Comparison of ENCODE assay signal across 8 cellular contexts in the genomic region with DNA sequence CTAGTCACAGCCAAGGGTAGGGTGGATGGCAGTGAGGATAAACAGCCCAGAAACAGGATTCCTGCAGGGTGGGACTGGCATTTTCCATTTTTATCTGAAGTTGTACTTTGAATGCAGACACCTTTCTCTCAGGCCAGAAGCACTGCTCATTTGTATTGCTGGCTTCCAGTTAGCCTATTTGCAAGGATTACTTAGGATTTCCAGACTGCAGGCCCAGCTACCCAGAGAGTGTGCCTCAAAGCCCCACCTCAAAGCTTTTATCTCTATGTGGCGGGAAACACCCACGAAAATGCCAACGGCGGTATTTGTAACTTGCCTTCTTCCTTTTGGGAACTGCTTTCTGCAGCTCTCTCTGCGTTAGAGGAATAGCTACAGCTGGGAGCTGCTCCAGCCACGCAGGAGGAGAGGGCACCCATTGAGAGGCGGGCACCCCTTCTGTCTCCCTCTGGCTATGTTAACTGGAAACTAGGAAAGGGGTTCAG.
A peak's percentile ranks its signal among the peaks of the same experiment; 100 is the strongest.
DNase-seq lines count a peak whose midpoint lies in the region; ATAC-seq, FAIRE-seq and TF ChIP-seq lines count a peak whose summit lies in the region.

No MANE protein-coding gene starts in this region.

- peak overlapping the region; percentile 56 to 67 for H3K4me2 ChIP-seq in H1 (ENCODE audit: insufficient read depth in 1 of 2, low read depth in 2 of 2, low read length in 2 of 2)

- H3K27ac ChIP-seq in H1 (ENCODE audit: low read depth, low read length) (peak overlapping the region; percentile 9; the same call in 1 of the 2 replicates), muscle layer of colon (ENCODE audit: low read depth, low read length) (peak overlapping the region; percentile 99)

- peak overlapping the region; percentile 42; the same call in 1 of the 2 replicates for H2AK5ac ChIP-seq in H1 (ENCODE audit: low read depth, low read length)

- peak overlapping the region in 3 of 4 experiments; percentile 13 to 53 (median 23); a peak in 4 of 8 replicates for H3K4me3 ChIP-seq in H1 (ENCODE audit: extremely low read depth in 1 of 4, insufficient read depth in 2 of 4, low read depth in 3 of 4, low read length in 4 of 4)
- H3K4me3 ChIP-seq in muscle layer of colon (ENCODE audit: low read depth in 1 of 2, low read length in 2 of 2), result peak overlapping the region; percentile 65 to 96

- no peak overlapping the region for H3K14ac ChIP-seq in H1 (ENCODE audit: insufficient read length)

- no peak overlapping the region for H4K5ac ChIP-seq in H1 (ENCODE audit: insufficient read length, low read depth, low read length)

- H3K4me1 ChIP-seq in H1 (replicated peaks in 1 of 4; ENCODE audit: control insufficient read depth in 3 of 4, insufficient read depth in 4 of 4, low read length in 3 of 4) (peaks cover 15 to 38% (median 27%) of the 10 kb centered on the region in 4 experiments), muscle layer of colon (ENCODE audit: insufficient read depth, low read length) (peaks cover 47% of the 10 kb centered on the region)

- H3K18ac ChIP-seq in H1 (ENCODE audit: extremely low read depth, low read length), result peak overlapping the region; percentile 62

- peaks cover 0 to 9% of the 10 kb centered on the region in 2 experiments; a peak in 2 of 4 replicates for H3K79me2 ChIP-seq in H1 (ENCODE audit: control insufficient read depth in 1 of 2, insufficient read depth in 2 of 2, low read length in 2 of 2)

- peak overlapping the region; percentile 82 for H2BK5ac ChIP-seq in H1 (ENCODE audit: low read depth, low read length)

- H3K27me3 ChIP-seq in H1 (replicated peaks in 1 of 4; ENCODE audit: control insufficient read depth in 3 of 4, extremely low read depth in 1 of 4, insufficient read depth in 3 of 4, low read length in 3 of 4), result peaks cover 0 to 15% (median 8%) of the 10 kb centered on the region in 4 experiments; a peak in 6 of 7 replicates
- no peaks in the 10 kb centered on the region for H3K27me3 ChIP-seq in muscle layer of colon (ENCODE audit: control insufficient read depth in 1 of 2, insufficient read depth in 2 of 2, low read length in 2 of 2)

- no peak for TF ChIP-seq RAD21 in H1 (IDR thresholded peaks at IDR 0.05 in 1 of 2, conservative IDR thresholded peaks at IDR 0.05 in 1 of 2; ENCODE audit: low read depth in 2 of 2, low read length in 2 of 2)

- DNase-seq in stimulated activated CD4-positive, alpha-beta T cell treated with anti-CD3 and anti-CD28 coated beads, Interleukin-2, amount 100 ng/mL, for 24 hours, result peak; percentile 34 to 36
- no peak for DNase-seq in stimulated activated CD4-positive, alpha-beta T cell treated with anti-CD3 and anti-CD28 coated beads, Interleukin-4, amount 100 ng/mL, for 1 hour
- peak; percentile 41 for DNase-seq in T-helper 2 cell treated with Interferon-gamma antibody and Interleukin-4, amounts not matched to agents 5 μg/mL and 100 μg/mL, for 36 hours (ENCODE audit: low spot score)
- DNase-seq in H1 (ENCODE audit: low read depth in 1 of 2, low spot score in 2 of 2), result no peak
- DNase-seq in NCI-H2029 treated with DMSO at 0.1 percent for 48 hours (lab: John Stamatoyannopoulos, UW), result no peak
- DNase-seq in cerebellum (ENCODE audit: low spot score), result no peak

- no peaks in the 10 kb centered on the region for H3K27me3 Mint-ChIP-seq in T-helper 2 cell treated with Interferon-gamma antibody and Interleukin-4, amounts not matched to agents 5 μg/mL and 100 μg/mL, for 36 hours (ENCODE audit: low read depth)

- H2BK20ac ChIP-seq in H1 (ENCODE audit: low read length), result peak overlapping the region; percentile 51

- H3K9me3 Mint-ChIP-seq in T-helper 2 cell treated with Interferon-gamma antibody and Interleukin-4, amounts not matched to agents 5 μg/mL and 100 μg/mL, for 36 hours, result no peaks in the 10 kb centered on the region

- no peak overlapping the region for H3K23ac ChIP-seq in H1 (ENCODE audit: insufficient read length)

- H3K56ac ChIP-seq in H1 (replicated peaks; ENCODE audit: insufficient read length, low read depth, low read length), result peak overlapping the region; percentile 5

- peaks cover 6% of the 10 kb centered on the region; the same call in 1 of the 2 replicates for H3K23me2 ChIP-seq in H1 (ENCODE audit: low read depth, low read length)

- POLR2A ChIA-PET in H1 (lab: Charles Lee; ENCODE audit: partially characterized antibody), result interaction anchor here (0.8 to 4.7 kb wide), 13 partner anchors 9 to 298 kb away, joined by 3 to 26 read pairs (median 6); no protein-coding TSS in a partner anchor

- H3K36me3 ChIP-seq in H1 (ENCODE audit: control insufficient read depth in 2 of 4, insufficient read depth in 4 of 4, low read length in 3 of 4) (no peaks in the 10 kb centered on the region), muscle layer of colon (ENCODE audit: insufficient read depth, low read length) (peaks cover 6% of the 10 kb centered on the region)

- no peak for TF ChIP-seq CTCF in H1 (IDR thresholded peaks at IDR 0.05; ENCODE audit: control extremely low read depth in 1 of 3, insufficient read depth in 1 of 3, low read depth in 1 of 3, low read length in 3 of 3)

- peak overlapping the region; percentile 97 for H2BK12ac ChIP-seq in H1 (ENCODE audit: low read depth, low read length)

- peak overlapping the region; percentile 97 for H3K27ac Mint-ChIP-seq in T-helper 2 cell treated with Interferon-gamma antibody and Interleukin-4, amounts not matched to agents 5 μg/mL and 100 μg/mL, for 36 hours

- peaks cover 25% of the 10 kb centered on the region for H3K36me3 Mint-ChIP-seq in T-helper 2 cell treated with Interferon-gamma antibody and Interleukin-4, amounts not matched to agents 5 μg/mL and 100 μg/mL, for 36 hours (ENCODE audit: low read depth)

- no peaks in the 10 kb centered on the region for H4K20me1 ChIP-seq in H1 (replicated peaks in 1 of 2; ENCODE audit: control insufficient read depth in 1 of 2, insufficient read depth in 2 of 2, low read length in 2 of 2)

- peaks cover 41% of the 10 kb centered on the region for H3K4me1 Mint-ChIP-seq in T-helper 2 cell treated with Interferon-gamma antibody and Interleukin-4, amounts not matched to agents 5 μg/mL and 100 μg/mL, for 36 hours (ENCODE audit: low read depth)

- CTCF ChIA-PET in H1 (lab: Charles Lee; ENCODE audit: partially characterized antibody), result interaction anchor here (0.5 to 7.3 kb wide), 34 partner anchors 9 to 344 kb away, joined by 3 to 66 read pairs (median 4); no protein-coding TSS in a partner anchor

- H2BK120ac ChIP-seq in H1 (replicated peaks; ENCODE audit: low read depth, low read length), result peak overlapping the region; percentile 11

- H3K9ac ChIP-seq in H1 (replicated peaks in 1 of 4; ENCODE audit: extremely low read depth in 1 of 4, low read depth in 3 of 4, low read length in 3 of 4), result peak overlapping the region in 2 of 4 experiments; percentile 6 to 48; a peak in 4 of 7 replicates
- H3K9ac ChIP-seq in muscle layer of colon (ENCODE audit: low read length), result peak overlapping the region; percentile 97

- peak overlapping the region; percentile 96 for H3K4me3 Mint-ChIP-seq in T-helper 2 cell treated with Interferon-gamma antibody and Interleukin-4, amounts not matched to agents 5 μg/mL and 100 μg/mL, for 36 hours

- H3K4ac ChIP-seq in H1 (replicated peaks; ENCODE audit: insufficient read length, low read depth, low read length), result peak overlapping the region; percentile 32

- WGBS in H1 (ENCODE audit: extremely low coverage in 1 of 2, insufficient coverage in 1 of 2, insufficient read length in 1 of 2, insufficient replicate concordance in 2 of 2, low coverage in 1 of 2, low lambda C conversion rate in 2 of 2, missing lambda C conversion rate in 1 of 2), 2 experiments, result 52% methylated on average over 7 of the region's 7 CpGs; no CpG with 5 or more reads in 1 of the 2 experiments

- no peak overlapping the region for H2BK15ac ChIP-seq in H1 (ENCODE audit: low read length)

- ATAC-seq in GM18511 (IDR thresholded peaks at IDR 0.05; ENCODE audit: unreplicated experiment), result no peak

- TF ChIP-seq POLR2A in H1 (IDR thresholded peaks at IDR 0.05; ENCODE audit: control extremely low read depth in 1 of 2, low read depth in 2 of 2, low read length in 2 of 2), result no peak

- H3K9me3 ChIP-seq in H1 (ENCODE audit: insufficient read depth in 2 of 2, low read depth in 1 of 2, low read length in 1 of 2), result no peaks in the 10 kb centered on the region
- H3K9me3 ChIP-seq in muscle layer of colon (ENCODE audit: low read length), result no peaks in the 10 kb centered on the region

- peak overlapping the region; percentile 66 for H4K91ac ChIP-seq in H1 (replicated peaks; ENCODE audit: insufficient read length, low read length)

- no peak overlapping the region for H4K8ac ChIP-seq in H1 (ENCODE audit: extremely low read depth, insufficient read depth, low read length)

- no peak overlapping the region for H2AFZ ChIP-seq in H1 (ENCODE audit: low read length)

- H3K79me1 ChIP-seq in H1 (ENCODE audit: low read depth, low read length), result no peaks in the 10 kb centered on the region

- FAIRE-seq in H1 (lab: Jason Lieb, UNC), result no peak

- TF ChIP-seq EP300 in H1 (IDR thresholded peaks at IDR 0.05; ENCODE audit: borderline replicate concordance in 1 of 2, low read depth in 2 of 2, low read length in 2 of 2), result no peak

TF ChIP-seq in H1, 55 proteins besides CTCF, POLR2A, EP300 and RAD21 (continues in another document):
- TF ChIP-seq TEAD4 (IDR thresholded peaks at IDR 0.05; ENCODE audit: low read depth, low read length) (no peak), RBBP5 (IDR thresholded peaks at IDR 0.05; ENCODE audit: borderline replicate concordance, low read depth, low read length) (no peak), GTF2F1 (IDR thresholded peaks at IDR 0.05; ENCODE audit: borderline replicate concordance, low read depth, low read length) (no peak), EGR1 (IDR thresholded peaks at IDR 0.05; ENCODE audit: borderline replicate concordance, low read depth, low read length) (no peak), HDAC6 (IDR thresholded peaks at IDR 0.05; ENCODE audit: low read depth, low read length) (no peak), TBP (IDR thresholded peaks at IDR 0.05; ENCODE audit: low read depth, low read length) (no peak), MAFK (IDR thresholded peaks at IDR 0.05; ENCODE audit: low read depth, low read length) (no peak), ZNF274 (IDR thresholded peaks at IDR 0.05; ENCODE audit: borderline replicate concordance, extremely low read depth, low read length) (no peak), POU5F1 (IDR thresholded peaks at IDR 0.05; ENCODE audit: low read depth, low read length) (no peak)
- TF ChIP-seq, protein P1, sequence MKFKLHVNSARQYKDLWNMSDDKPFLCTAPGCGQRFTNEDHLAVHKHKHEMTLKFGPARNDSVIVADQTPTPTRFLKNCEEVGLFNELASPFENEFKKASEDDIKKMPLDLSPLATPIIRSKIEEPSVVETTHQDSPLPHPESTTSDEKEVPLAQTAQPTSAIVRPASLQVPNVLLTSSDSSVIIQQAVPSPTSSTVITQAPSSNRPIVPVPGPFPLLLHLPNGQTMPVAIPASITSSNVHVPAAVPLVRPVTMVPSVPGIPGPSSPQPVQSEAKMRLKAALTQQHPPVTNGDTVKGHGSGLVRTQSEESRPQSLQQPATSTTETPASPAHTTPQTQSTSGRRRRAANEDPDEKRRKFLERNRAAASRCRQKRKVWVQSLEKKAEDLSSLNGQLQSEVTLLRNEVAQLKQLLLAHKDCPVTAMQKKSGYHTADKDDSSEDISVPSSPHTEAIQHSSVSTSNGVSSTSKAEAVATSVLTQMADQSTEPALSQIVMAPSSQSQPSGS (IDR thresholded peaks at IDR 0.05; ENCODE audit: low read length), result no peak

Comparison
In these comparisons a context has a peak if more than half of its experiments do, and no peak if none do; other contexts are left out.
1. DNase-seq: peak in stimulated activated CD4-positive, alpha-beta T cell treated with anti-CD3 and anti-CD28 coated beads, Interleukin-2, amount 100 ng/mL, for 24 hours (2 of 2) and T-helper 2 cell treated with Interferon-gamma antibody and Interleukin-4, amounts not matched to agents 5 μg/mL and 100 μg/mL, for 36 hours (single experiment); none in stimulated activated CD4-positive, alpha-beta T cell treated with anti-CD3 and anti-CD28 coated beads, Interleukin-4, amount 100 ng/mL, for 1 hour (single experiment), H1 (0 of 2), NCI-H2029 treated with DMSO at 0.1 percent for 48 hours (single experiment) and cerebellum (single experiment).